8 cellular contexts compared by ENCODE assay signal in genomic region chr4:87589531-87589930, GRCh38. TPM values are rescaled to one million over a fixed set of nuclear protein-coding genes. Genes with fewer than 3 reads are reported as not detected.
DNase-seq lines count a peak whose midpoint lies in the region; ATAC-seq, FAIRE-seq and TF ChIP-seq lines count a peak whose summit lies in the region.
"Had no signal": no experiment of that assay in that cellular context is flagged by ENCODE, and none has a peak within 500 bp of the region (broad histone marks: within the 10 kb centered on the region; RNA-seq: fewer than 3 reads in every experiment).

No MANE protein-coding gene starts in this region.

- no peak overlapping the region for H3K4me3 ChIP-seq in body of pancreas
- H3K4me3 ChIP-seq in kidney epithelial cell (ENCODE audit: low read depth, low read length) = no peak overlapping the region

- H3K4me1 ChIP-seq in body of pancreas = no peaks in the 10 kb centered on the region

- no peaks in the 10 kb centered on the region for H3K4me1 Mint-ChIP-seq in CD4-positive, alpha-beta T cell (ENCODE audit: low read depth)

- no peak for TF ChIP-seq POLR2A in body of pancreas (IDR thresholded peaks at IDR 0.05)

- CTCF ChIA-PET in CD4-positive, alpha-beta T cell (lab: Charles Lee) = no interaction called here

- POLR2A ChIA-PET in CD4-positive, alpha-beta T cell (lab: Charles Lee) = no interaction called here

- H3K27me3 ChIP-seq in body of pancreas (no peaks in the 10 kb centered on the region), kidney epithelial cell (ENCODE audit: control insufficient read depth, insufficient read depth, low read length) (no peaks in the 10 kb centered on the region)
- H3K27me3 ChIP-seq in CD4-positive, alpha-beta T cell (ENCODE audit: control insufficient read depth, insufficient read depth, low read length) = no peaks in the 10 kb centered on the region

- peak; percentile 85 for DNase-seq in HS-5 (ENCODE audit: low read depth)
- peak in 1 of 4 donors; percentile 3 for DNase-seq in body of pancreas
- DNase-seq in kidney epithelial cell (ENCODE audit: low read depth) = peak; percentile 87
- DNase-seq in urothelium cell line (ENCODE audit: low spot score) = peak; percentile 53
- no peak for DNase-seq in NCI-H524 (lab: John Stamatoyannopoulos, UW)
- no peak for DNase-seq in D721Med (ENCODE audit: insufficient read length, low spot score)
- DNase-seq in CD4-positive, alpha-beta T cell = no peak

- no peak for TF ChIP-seq CTCF in body of pancreas (IDR thresholded peaks at IDR 0.05)
- TF ChIP-seq CTCF in kidney epithelial cell (IDR thresholded peaks at IDR 0.05; ENCODE audit: insufficient read depth, low read length, poor library complexity, severe bottlenecking) = no peak
- no peak for TF ChIP-seq CTCF in D721Med (IDR thresholded peaks at IDR 0.05; ENCODE audit: insufficient read depth, missing control alignments)
- no peak for TF ChIP-seq CTCF in CD4-positive, alpha-beta T cell (IDR thresholded peaks at IDR 0.05)

- no peaks in the 10 kb centered on the region for H3K9me3 ChIP-seq in body of pancreas
- H3K9me3 ChIP-seq in CD4-positive, alpha-beta T cell (ENCODE audit: control insufficient read depth, low read length) = no peaks in the 10 kb centered on the region

- peak; percentile 69 for ATAC-seq in body of pancreas
- ATAC-seq in CD4-positive, alpha-beta T cell (ENCODE audit: poor library complexity) = no peak

- H3K36me3 ChIP-seq in body of pancreas (replicated peaks in 1 of 2; ENCODE audit: insufficient read depth in 1 of 2, low read depth in 2 of 2) (no peaks in the 10 kb centered on the region), kidney epithelial cell (ENCODE audit: control insufficient read depth, insufficient read depth, low read length) (no peaks in the 10 kb centered on the region)

- H3K36me3 Mint-ChIP-seq in CD4-positive, alpha-beta T cell (ENCODE audit: low read depth) = no peaks in the 10 kb centered on the region

- H3K4me3 Mint-ChIP-seq in CD4-positive, alpha-beta T cell = no peak overlapping the region

- FAIRE-seq in urothelium cell line (lab: Jason Lieb, UNC) = peak; percentile 89
- no peak for FAIRE-seq in D721Med (lab: Jason Lieb, UNC)
- FAIRE-seq: islet of Langerhans had no signal

- H3K9me3 Mint-ChIP-seq in CD4-positive, alpha-beta T cell = peaks cover 4% of the 10 kb centered on the region

- no peak overlapping the region for H3K27ac Mint-ChIP-seq in CD4-positive, alpha-beta T cell

- no peak overlapping the region for H3K27ac ChIP-seq in body of pancreas
- no peak overlapping the region for H3K27ac ChIP-seq in CD4-positive, alpha-beta T cell (ENCODE audit: low read depth, low read length)

- intact Hi-C loops in body of pancreas (cut with DNase I) = no loop called here
- intact Hi-C loops in CD4-positive, alpha-beta T cell (cut with DNase I, micrococcal nuclease) = no loop called here

- peaks cover 5% of the 10 kb centered on the region for H3K27me3 Mint-ChIP-seq in CD4-positive, alpha-beta T cell

RNA-seq across cellular contexts. Expression of gene DSPP, which starts 18.8 kb away (rescaled TPM):
- total RNA-seq in body of pancreas = not detected
- not detected in 2 replicates for total RNA-seq in kidney epithelial cell
- total RNA-seq in CD4-positive, alpha-beta T cell = not detected

Comparison
In these comparisons a context has a peak if more than half of its experiments do, and no peak if none do; other contexts are left out.
1. DNase-seq: peak in HS-5 (single experiment), kidney epithelial cell (single experiment) and urothelium cell line (single experiment); none in NCI-H524 (0 of 2), D721Med (single experiment) and CD4-positive, alpha-beta T cell (0 of 10).